1 cellular context compared by ENCODE assay signal in the genomic region with DNA sequence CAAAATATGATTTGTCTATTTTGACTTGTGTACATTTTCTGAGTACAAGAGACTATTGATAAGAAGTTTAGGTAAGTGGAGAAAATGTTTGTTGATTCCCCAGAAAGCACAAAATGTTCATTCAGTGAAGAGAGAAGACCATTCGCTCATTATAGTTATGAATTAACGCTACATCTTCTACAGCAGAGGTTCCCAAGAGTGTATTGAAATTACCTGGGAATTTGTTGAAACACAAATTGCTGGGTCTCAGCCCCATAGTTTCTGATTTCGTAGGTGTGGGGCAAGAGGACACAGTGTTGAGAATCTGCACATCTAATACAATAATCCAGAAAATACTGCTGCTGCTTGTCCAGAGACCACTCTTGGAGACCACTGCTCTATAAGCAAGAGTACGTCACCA.
TF ChIP-seq lines count a peak whose summit lies in the region.

No MANE protein-coding gene starts in this region.

TF ChIP-seq in HepG2, 621 proteins besides CTCF, POLR2A, EP300 and RAD21:
- TF ChIP-seq SIX1 (CRISPR knock-in tag; IDR thresholded peaks at IDR 0.05; ENCODE audit: borderline replicate concordance) (no peak), CEBPB (IDR thresholded peaks at IDR 0.05; ENCODE audit: borderline replicate concordance, low read depth, low read length) (no peak), ZFP36L1 (CRISPR knock-in tag; IDR thresholded peaks at IDR 0.05) (no peak), KAT2B (IDR thresholded peaks at IDR 0.05; ENCODE audit: borderline replicate concordance, low read depth, low read length) (no peak), HNRNPLL (IDR thresholded peaks at IDR 0.05; ENCODE audit: low read depth, low read length, poor library complexity, severe bottlenecking) (no peak), PHF5A (CRISPR knock-in tag; IDR thresholded peaks at IDR 0.05; ENCODE audit: low read depth, unreplicated experiment) (no peak)
- TF ChIP-seq, protein P1, sequence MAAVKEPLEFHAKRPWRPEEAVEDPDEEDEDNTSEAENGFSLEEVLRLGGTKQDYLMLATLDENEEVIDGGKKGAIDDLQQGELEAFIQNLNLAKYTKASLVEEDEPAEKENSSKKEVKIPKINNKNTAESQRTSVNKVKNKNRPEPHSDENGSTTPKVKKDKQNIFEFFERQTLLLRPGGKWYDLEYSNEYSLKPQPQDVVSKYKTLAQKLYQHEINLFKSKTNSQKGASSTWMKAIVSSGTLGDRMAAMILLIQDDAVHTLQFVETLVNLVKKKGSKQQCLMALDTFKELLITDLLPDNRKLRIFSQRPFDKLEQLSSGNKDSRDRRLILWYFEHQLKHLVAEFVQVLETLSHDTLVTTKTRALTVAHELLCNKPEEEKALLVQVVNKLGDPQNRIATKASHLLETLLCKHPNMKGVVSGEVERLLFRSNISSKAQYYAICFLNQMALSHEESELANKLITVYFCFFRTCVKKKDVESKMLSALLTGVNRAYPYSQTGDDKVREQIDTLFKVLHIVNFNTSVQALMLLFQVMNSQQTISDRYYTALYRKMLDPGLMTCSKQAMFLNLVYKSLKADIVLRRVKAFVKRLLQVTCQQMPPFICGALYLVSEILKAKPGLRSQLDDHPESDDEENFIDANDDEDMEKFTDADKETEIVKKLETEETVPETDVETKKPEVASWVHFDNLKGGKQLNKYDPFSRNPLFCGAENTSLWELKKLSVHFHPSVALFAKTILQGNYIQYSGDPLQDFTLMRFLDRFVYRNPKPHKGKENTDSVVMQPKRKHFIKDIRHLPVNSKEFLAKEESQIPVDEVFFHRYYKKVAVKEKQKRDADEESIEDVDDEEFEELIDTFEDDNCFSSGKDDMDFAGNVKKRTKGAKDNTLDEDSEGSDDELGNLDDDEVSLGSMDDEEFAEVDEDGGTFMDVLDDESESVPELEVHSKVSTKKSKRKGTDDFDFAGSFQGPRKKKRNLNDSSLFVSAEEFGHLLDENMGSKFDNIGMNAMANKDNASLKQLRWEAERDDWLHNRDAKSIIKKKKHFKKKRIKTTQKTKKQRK (IDR thresholded peaks at IDR 0.05; ENCODE audit: low read length): no peak
- TF ChIP-seq, protein P2, sequence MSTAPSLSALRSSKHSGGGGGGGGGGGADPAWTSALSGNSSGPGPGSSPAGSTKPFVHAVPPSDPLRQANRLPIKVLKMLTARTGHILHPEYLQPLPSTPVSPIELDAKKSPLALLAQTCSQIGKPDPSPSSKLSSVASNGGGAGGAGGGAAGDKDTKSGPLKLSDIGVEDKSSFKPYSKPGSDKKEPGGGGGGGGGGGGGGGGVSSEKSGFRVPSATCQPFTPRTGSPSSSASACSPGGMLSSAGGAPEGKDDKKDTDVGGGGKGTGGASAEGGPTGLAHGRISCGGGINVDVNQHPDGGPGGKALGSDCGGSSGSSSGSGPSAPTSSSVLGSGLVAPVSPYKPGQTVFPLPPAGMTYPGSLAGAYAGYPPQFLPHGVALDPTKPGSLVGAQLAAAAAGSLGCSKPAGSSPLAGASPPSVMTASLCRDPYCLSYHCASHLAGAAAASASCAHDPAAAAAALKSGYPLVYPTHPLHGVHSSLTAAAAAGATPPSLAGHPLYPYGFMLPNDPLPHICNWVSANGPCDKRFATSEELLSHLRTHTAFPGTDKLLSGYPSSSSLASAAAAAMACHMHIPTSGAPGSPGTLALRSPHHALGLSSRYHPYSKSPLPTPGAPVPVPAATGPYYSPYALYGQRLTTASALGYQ (CRISPR knock-in tag; IDR thresholded peaks at IDR 0.05): no peak
- TF ChIP-seq, protein P3, sequence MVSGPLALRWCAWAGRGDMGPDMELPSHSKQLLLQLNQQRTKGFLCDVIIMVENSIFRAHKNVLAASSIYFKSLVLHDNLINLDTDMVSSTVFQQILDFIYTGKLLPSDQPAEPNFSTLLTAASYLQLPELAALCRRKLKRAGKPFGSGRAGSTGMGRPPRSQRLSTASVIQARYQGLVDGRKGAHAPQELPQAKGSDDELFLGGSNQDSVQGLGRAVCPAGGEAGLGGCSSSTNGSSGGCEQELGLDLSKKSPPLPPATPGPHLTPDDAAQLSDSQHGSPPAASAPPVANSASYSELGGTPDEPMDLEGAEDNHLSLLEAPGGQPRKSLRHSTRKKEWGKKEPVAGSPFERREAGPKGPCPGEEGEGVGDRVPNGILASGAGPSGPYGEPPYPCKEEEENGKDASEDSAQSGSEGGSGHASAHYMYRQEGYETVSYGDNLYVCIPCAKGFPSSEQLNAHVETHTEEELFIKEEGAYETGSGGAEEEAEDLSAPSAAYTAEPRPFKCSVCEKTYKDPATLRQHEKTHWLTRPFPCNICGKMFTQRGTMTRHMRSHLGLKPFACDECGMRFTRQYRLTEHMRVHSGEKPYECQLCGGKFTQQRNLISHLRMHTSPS (CRISPR knock-in tag; IDR thresholded peaks at IDR 0.05; ENCODE audit: low read depth): no peak
TF ChIP-seq in HepG2: peak in this region for 0.
